16 cellular contexts compared by ENCODE assay signal in genomic region chr19:10093295-10094186, GRCh38. TPM values are rescaled to one million over a fixed set of nuclear protein-coding genes. Genes with fewer than 3 reads are reported as not detected.
DNase-seq lines count a peak whose midpoint lies in the region; ATAC-seq and TF ChIP-seq lines count a peak whose summit lies in the region.
"Had no signal": no experiment of that assay in that cellular context is flagged by ENCODE, and none has a peak within 500 bp of the region (broad histone marks: within the 10 kb centered on the region; RNA-seq: fewer than 3 reads in every experiment).

No MANE protein-coding gene starts in this region.

- H3K36me3 Mint-ChIP-seq in activated T-cell treated with anti-CD3 and anti-CD28 coated beads, Interleukin-2, amount 50 U/mL, for 72 hours (ENCODE audit: insufficient read depth in 2 of 2) = peaks cover 5 to 11% of the 10 kb centered on the region in 2 donors
- H3K36me3 Mint-ChIP-seq in stimulated activated naive B cell treated with anti-CD40 and anti-IgM and Interleukin-4, amounts not matched to agents 10 μg/mL and 1 μg/mL and 100 μg/mL, for 72 hours = peaks cover 51 to 56% of the 10 kb centered on the region in 2 donors

- H3K27ac Mint-ChIP-seq in activated T-cell treated with anti-CD3 and anti-CD28 coated beads, Interleukin-2, amount 50 U/mL, for 72 hours = peak overlapping the region; percentile 35
- peak overlapping the region; percentile 53 for H3K27ac Mint-ChIP-seq in stimulated activated naive B cell treated with anti-CD40 and anti-IgM and Interleukin-4, amounts not matched to agents 10 μg/mL and 1 μg/mL and 100 μg/mL, for 72 hours
- H3K27ac Mint-ChIP-seq: type B pancreatic cell had no signal

- H3K4me3 Mint-ChIP-seq in activated T-cell treated with anti-CD3 and anti-CD28 coated beads, Interleukin-2, amount 50 U/mL, for 72 hours = no peak overlapping the region
- no peak overlapping the region for H3K4me3 Mint-ChIP-seq in stimulated activated naive B cell treated with anti-CD40 and anti-IgM and Interleukin-4, amounts not matched to agents 10 μg/mL and 1 μg/mL and 100 μg/mL, for 72 hours
- H3K4me3 Mint-ChIP-seq: type B pancreatic cell had no signal

- H3K27me3 Mint-ChIP-seq in activated T-cell treated with anti-CD3 and anti-CD28 coated beads, Interleukin-2, amount 50 U/mL, for 72 hours (ENCODE audit: low read depth) = no peaks in the 10 kb centered on the region
- no peaks in the 10 kb centered on the region for H3K27me3 Mint-ChIP-seq in stimulated activated naive B cell treated with anti-CD40 and anti-IgM and Interleukin-4, amounts not matched to agents 10 μg/mL and 1 μg/mL and 100 μg/mL, for 72 hours

- no peaks in the 10 kb centered on the region for H3K9me3 Mint-ChIP-seq in activated T-cell treated with anti-CD3 and anti-CD28 coated beads, Interleukin-2, amount 50 U/mL, for 72 hours
- H3K9me3 Mint-ChIP-seq in stimulated activated naive B cell treated with anti-CD40 and anti-IgM and Interleukin-4, amounts not matched to agents 10 μg/mL and 1 μg/mL and 100 μg/mL, for 72 hours = peaks cover 0 to 4% of the 10 kb centered on the region in 2 donors
- H3K9me3 Mint-ChIP-seq: type B pancreatic cell had no signal

- ATAC-seq in activated T-cell treated with anti-CD3 and anti-CD28 coated beads, Interleukin-2, amount 50 U/mL, for 72 hours (replicated peaks in 1 of 2) = no peak
- no peak for ATAC-seq in stimulated activated naive B cell treated with anti-CD40 and anti-IgM and Interleukin-4, amounts not matched to agents 10 μg/mL and 1 μg/mL and 100 μg/mL, for 72 hours (replicated peaks)
- ATAC-seq in HG03175 (IDR thresholded peaks at IDR 0.05; ENCODE audit: unreplicated experiment) = no peak
- ATAC-seq: body of pancreas had no signal

- TF ChIP-seq POLR2A in erythroblast (IDR thresholded peaks at IDR 0.05; ENCODE audit: low read length) = no peak

- DNase-seq in activated T-cell treated with anti-CD3 and anti-CD28 coated beads, Interleukin-2, amount 50 U/mL, for 72 hours = no peak
- DNase-seq in activated T-cell treated with anti-CD3 and anti-CD28 coated beads, Interleukin-2, amount 50 U/mL, for 48 hours = no peak
- DNase-seq in NCI-H69 (lab: John Stamatoyannopoulos, UW) (peak; percentile 22), erythroblast (lab: John Stamatoyannopoulos, UW) (peak; percentile 29 to 49), dedifferentiated amniotic fluid mesenchymal stem cell (ENCODE audit: extremely low spot score) (no peak)
- no peak for DNase-seq in stimulated activated naive B cell treated with anti-CD40 and anti-IgM and Interleukin-4, amounts not matched to agents 10 μg/mL and 1 μg/mL and 100 μg/mL, for 72 hours
- no peak for DNase-seq in effector CD4-positive, alpha-beta T cell
- DNase-seq: ACHN; activated naive CD4-positive, alpha-beta T cell treated with anti-CD3 and anti-CD28 coated beads, Interleukin-2, amount 50 U/mL, for 16 hours; body of pancreas; dermis blood vessel endothelial cell; NCI-H1417; NCI-H2227 treated with DMSO at 0.1 percent for 48 hours; stimulated activated naive CD4-positive, alpha-beta T cell treated with Interleukin-2 at 50 U/mL for 16 hours had no signal

- peaks cover 14% of the 10 kb centered on the region for H3K4me1 Mint-ChIP-seq in activated T-cell treated with anti-CD3 and anti-CD28 coated beads, Interleukin-2, amount 50 U/mL, for 72 hours (ENCODE audit: low read depth)
- H3K4me1 Mint-ChIP-seq in stimulated activated naive B cell treated with anti-CD40 and anti-IgM and Interleukin-4, amounts not matched to agents 10 μg/mL and 1 μg/mL and 100 μg/mL, for 72 hours = peaks cover 17 to 47% of the 10 kb centered on the region in 2 donors

RNA-seq across cellular contexts. Expression of gene SHFL, which starts 7.4 kb away (rescaled TPM):
- total RNA-seq in activated T-cell treated with anti-CD3 and anti-CD28 coated beads, Interleukin-2, amount 50 U/mL, for 72 hours = 10 to 100 TPM; 55.0 to 70.4 TPM

RNA-seq across cellular contexts. Expression of gene ANGPTL6, which starts 8.9 kb away (rescaled TPM):
- 10 to 100 TPM; 13.2 to 17.6 TPM for total RNA-seq in activated T-cell treated with anti-CD3 and anti-CD28 coated beads, Interleukin-2, amount 50 U/mL, for 72 hours
- total RNA-seq: body of pancreas had no signal

RNA-seq across cellular contexts. Expression of gene PPAN, which starts 12.6 kb away (rescaled TPM):
- 100 to 1,000 TPM; 106 to 117 TPM for total RNA-seq in activated T-cell treated with anti-CD3 and anti-CD28 coated beads, Interleukin-2, amount 50 U/mL, for 72 hours

RNA-seq across cellular contexts. Expression of gene P2RY11, which starts 18.0 kb away (rescaled TPM):
- total RNA-seq in activated T-cell treated with anti-CD3 and anti-CD28 coated beads, Interleukin-2, amount 50 U/mL, for 72 hours = 10 to 100 TPM; 65.4 to 73.9 TPM

RNA-seq across cellular contexts. Expression of gene EIF3G, which starts 26.2 kb away (rescaled TPM):
- 100 to 1,000 TPM; 277 to 278 TPM for total RNA-seq in activated T-cell treated with anti-CD3 and anti-CD28 coated beads, Interleukin-2, amount 50 U/mL, for 72 hours

Comparison
In these comparisons a context has a peak if more than half of its experiments do, and no peak if none do; other contexts are left out.
1. DNase-seq: peak in NCI-H69 (single experiment) and erythroblast (2 of 2); none in activated T-cell treated with anti-CD3 and anti-CD28 coated beads, Interleukin-2, amount 50 U/mL, for 72 hours (0 of 2), activated T-cell treated with anti-CD3 and anti-CD28 coated beads, Interleukin-2, amount 50 U/mL, for 48 hours (0 of 2), stimulated activated naive B cell treated with anti-CD40 and anti-IgM and Interleukin-4, amounts not matched to agents 10 μg/mL and 1 μg/mL and 100 μg/mL, for 72 hours (single experiment), effector CD4-positive, alpha-beta T cell (single experiment) and dedifferentiated amniotic fluid mesenchymal stem cell (single experiment).